Comparison of ENCODE assay signal across 1 cellular context in genomic region chr13:36819811-36820140, GRCh38.
TF ChIP-seq lines count a peak whose summit lies in the region.

No MANE protein-coding gene starts in this region.

TF ChIP-seq in H1, 55 proteins besides CTCF, POLR2A, EP300 and RAD21:
- no peak for TF ChIP-seq TAF7 (optimal IDR thresholded peaks at IDR 0.05; ENCODE audit: borderline replicate concordance, low read depth, low read length)
- TF ChIP-seq RBBP5 (IDR thresholded peaks at IDR 0.05; ENCODE audit: borderline replicate concordance, low read depth, low read length), result no peak
- TF ChIP-seq CHD2 (IDR thresholded peaks at IDR 0.05; ENCODE audit: low read length), result no peak
- TF ChIP-seq KDM1A (IDR thresholded peaks at IDR 0.05; ENCODE audit: borderline replicate concordance, low read length), result no peak
- TF ChIP-seq SRF (IDR thresholded peaks at IDR 0.05; ENCODE audit: low read depth, low read length), result no peak
- no peak for TF ChIP-seq GABPA (IDR thresholded peaks at IDR 0.05; ENCODE audit: borderline replicate concordance, insufficient read depth, low read length)
- no peak for TF ChIP-seq POLR2AphosphoS5 (IDR thresholded peaks at IDR 0.05; ENCODE audit: low read depth, low read length)
- TF ChIP-seq CBX8 (IDR thresholded peaks at IDR 0.05; ENCODE audit: borderline replicate concordance, low read depth, low read length), result no peak
- no peak for TF ChIP-seq SIX5 (IDR thresholded peaks at IDR 0.05; ENCODE audit: low read depth, low read length)
- TF ChIP-seq BRCA1 (IDR thresholded peaks at IDR 0.05; ENCODE audit: low read depth, low read length), result no peak
- TF ChIP-seq TEAD4 (IDR thresholded peaks at IDR 0.05; ENCODE audit: low read depth, low read length), result no peak
- TF ChIP-seq RFX5 (IDR thresholded peaks at IDR 0.05; ENCODE audit: borderline replicate concordance, low read depth, low read length), result no peak
- peak; percentile 85 for TF ChIP-seq MAX (IDR thresholded peaks at IDR 0.05)
- no peak for TF ChIP-seq TBP (IDR thresholded peaks at IDR 0.05; ENCODE audit: low read depth, low read length)
- TF ChIP-seq POU5F1 (IDR thresholded peaks at IDR 0.05; ENCODE audit: low read depth, low read length), result no peak
- TF ChIP-seq E2F6 (IDR thresholded peaks at IDR 0.05), result peak; percentile 97
- TF ChIP-seq SIN3A (conservative IDR thresholded peaks at IDR 0.05 in 1 of 2, IDR thresholded peaks at IDR 0.05 in 1 of 2; ENCODE audit: low read depth in 1 of 2, low read length in 2 of 2), result 0 out of 4 replicates have a peak, but pooled peaks of 1 of the 2 experiments have one; percentile 36
- TF ChIP-seq KDM4A (IDR thresholded peaks at IDR 0.05; ENCODE audit: low read depth, low read length, severe bottlenecking), result no peak
